ENCODE assay signal across 1 cellular context in the genomic region with DNA sequence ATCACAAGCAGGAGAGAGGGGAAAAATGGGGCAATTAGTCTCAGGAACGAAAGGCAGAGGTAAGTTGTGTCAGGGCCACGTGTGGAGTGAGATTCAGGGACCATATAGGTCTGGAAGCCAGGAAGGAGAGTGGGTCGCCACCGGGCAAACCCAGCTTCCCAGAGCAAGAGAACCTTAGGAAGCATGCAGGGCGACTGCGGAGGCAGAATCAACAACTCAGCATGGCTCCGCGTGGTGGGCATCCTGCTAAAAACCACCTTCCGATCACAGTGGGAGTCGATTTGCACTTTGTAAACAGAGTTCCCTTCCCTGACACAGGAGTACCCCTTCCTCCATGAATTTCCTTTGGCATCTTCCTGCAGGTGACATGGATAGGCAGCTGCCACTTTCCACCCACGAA.
TF ChIP-seq lines count a peak whose summit lies in the region.

No MANE protein-coding gene starts in this region.

TF ChIP-seq in IMR-90, 13 proteins besides CTCF, POLR2A, EP300 and RAD21:
- no peak for TF ChIP-seq RCOR1 (IDR thresholded peaks at IDR 0.05; ENCODE audit: insufficient replicate concordance, low read length)
- no peak for TF ChIP-seq MAFK (IDR thresholded peaks at IDR 0.05; ENCODE audit: low read depth, low read length)
- TF ChIP-seq FOS (IDR thresholded peaks at IDR 0.05; ENCODE audit: low read depth, low read length): no peak
- TF ChIP-seq RFX5 (IDR thresholded peaks at IDR 0.05; ENCODE audit: low read depth, low read length): no peak
